Comparison of ENCODE assay signal across 11 cellular contexts in genomic region chr14:30657606-30658163, GRCh38. TPM values are rescaled to one million over a fixed set of nuclear protein-coding genes. Genes with fewer than 3 reads are reported as not detected.
DNase-seq lines count a peak whose midpoint lies in the region; ATAC-seq and TF ChIP-seq lines count a peak whose summit lies in the region.
"Had no signal": no experiment of that assay in that cellular context is flagged by ENCODE, and none has a peak within 500 bp of the region (broad histone marks: within the 10 kb centered on the region; RNA-seq: fewer than 3 reads in every experiment).

No MANE protein-coding gene starts in this region.

- 55% methylated on average over 2 of the region's 2 CpGs for WGBS in esophagus muscularis mucosa

- H3K27me3 ChIP-seq in left ventricle myocardium inferior (ENCODE audit: low read depth), result no peaks in the 10 kb centered on the region
- H3K27me3 ChIP-seq in esophagus muscularis mucosa, result no peaks in the 10 kb centered on the region
- H3K27me3 ChIP-seq in upper lobe of right lung, result no peaks in the 10 kb centered on the region
- H3K27me3 ChIP-seq in ascending aorta, result no peaks in the 10 kb centered on the region

- ATAC-seq in left cardiac atrium (no peak), upper lobe of right lung (no peak)
- ATAC-seq: naive thymus-derived CD8-positive, alpha-beta T cell had no signal

- no peak for TF ChIP-seq EP300 in esophagus muscularis mucosa (IDR thresholded peaks at IDR 0.05)

- no peaks in the 10 kb centered on the region for H3K9me3 ChIP-seq in left ventricle myocardium inferior (replicated peaks)
- H3K9me3 ChIP-seq in esophagus muscularis mucosa, result no peaks in the 10 kb centered on the region
- no peaks in the 10 kb centered on the region for H3K9me3 ChIP-seq in upper lobe of right lung
- no peaks in the 10 kb centered on the region for H3K9me3 ChIP-seq in ascending aorta

- no peak overlapping the region for H3K27ac ChIP-seq in left ventricle myocardium inferior (replicated peaks)
- no peak overlapping the region for H3K27ac ChIP-seq in esophagus muscularis mucosa (replicated peaks in 1 of 4)
- H3K27ac ChIP-seq in upper lobe of right lung, result no peak overlapping the region
- no peak overlapping the region for H3K27ac ChIP-seq in ascending aorta

- DNase-seq in left ventricle myocardium inferior (no peak), left cardiac atrium (no peak), OCI-M1 (lab: John Stamatoyannopoulos, UW) (peak; percentile 3), esophagus muscularis mucosa (ENCODE audit: extremely low spot score) (no peak), upper lobe of right lung (no peak), ascending aorta (ENCODE audit: low spot score in 2 of 2) (no peak), NCI-H2029 treated with DMSO at 0.1 percent for 48 hours (lab: John Stamatoyannopoulos, UW) (no peak), head of caudate nucleus (no peak)
- DNase-seq: activated naive CD4-positive, alpha-beta T cell treated with Interleukin-2 at 50 U/mL for 16 hours; foreskin melanocyte had no signal

- intact Hi-C loops in left ventricle myocardium inferior (cut with micrococcal nuclease) (no loop called here), left cardiac atrium (cut with DNase I) (loop anchor here in 1 of 2 donors (10.0 kb wide), 1 partner anchor 247 kb away; no protein-coding TSS in a partner anchor), esophagus muscularis mucosa (cut with DNase I) (loop anchor here (5.0 kb wide), 1 partner anchor 35 kb away; no protein-coding TSS in a partner anchor), upper lobe of right lung (cut with DNase I) (no loop called here), ascending aorta (cut with DNase I) (loop anchor here (10.0 kb wide), 1 partner anchor 247 kb away; no protein-coding TSS in a partner anchor), head of caudate nucleus (cut with DNase I) (no loop called here)

- H3K36me3 ChIP-seq in left ventricle myocardium inferior (peaks cover 62% of the 10 kb centered on the region), esophagus muscularis mucosa (peaks cover 6 to 67% (median 45%) of the 10 kb centered on the region in 4 donors), upper lobe of right lung (peaks cover 64% of the 10 kb centered on the region), ascending aorta (peaks cover 43 to 52% of the 10 kb centered on the region in 2 donors)

- peak; percentile 47 for TF ChIP-seq CTCF in left ventricle myocardium inferior (IDR thresholded peaks at IDR 0.05; ENCODE audit: borderline replicate concordance)
- TF ChIP-seq CTCF in esophagus muscularis mucosa (IDR thresholded peaks at IDR 0.05), result peak in 2 of 3 experiments; percentile 25 to 44
- TF ChIP-seq CTCF in upper lobe of right lung (IDR thresholded peaks at IDR 0.05), result peak; percentile 34
- TF ChIP-seq CTCF in ascending aorta (IDR thresholded peaks at IDR 0.05), result peak in 1 of 3 experiments; percentile 13

- no peak for TF ChIP-seq POLR2A in esophagus muscularis mucosa (IDR thresholded peaks at IDR 0.05; ENCODE audit: low read depth)

- H3K4me1 ChIP-seq in left ventricle myocardium inferior, result peaks cover 8% of the 10 kb centered on the region
- H3K4me1 ChIP-seq in esophagus muscularis mucosa, result peaks cover 0 to 4% (median 0%) of the 10 kb centered on the region in 4 donors
- no peaks in the 10 kb centered on the region for H3K4me1 ChIP-seq in upper lobe of right lung
- H3K4me1 ChIP-seq in ascending aorta, result no peaks in the 10 kb centered on the region

- H3K4me3 ChIP-seq in left ventricle myocardium inferior (no peak overlapping the region), esophagus muscularis mucosa (no peak overlapping the region), upper lobe of right lung (no peak overlapping the region), ascending aorta (no peak overlapping the region)

RNA-seq across cellular contexts. Expression of gene SCFD1, which starts 35.6 kb away (rescaled TPM):
- 34.8 TPM for total RNA-seq in left ventricle myocardium inferior
- 10 to 100 TPM; 42.4 to 52.8 TPM for total RNA-seq in left cardiac atrium
- total RNA-seq in esophagus muscularis mucosa, result 10 to 100 TPM; 29.6 to 45.7 (median 33.0) TPM
- total RNA-seq in upper lobe of right lung, result 72.6 TPM
- 41.0 TPM for total RNA-seq in ascending aorta

Comparison
In these comparisons a context has a peak if more than half of its experiments do, and no peak if none do; other contexts are left out.
1. intact Hi-C loops: an anchor here in esophagus muscularis mucosa (5.0 kb wide) and ascending aorta (10.0 kb wide); none called in left ventricle myocardium inferior, upper lobe of right lung and head of caudate nucleus.